ENCODE assay signal across 32 cellular contexts in genomic region chr1:70992521-70992920, GRCh38. TPM values are rescaled to one million over a fixed set of nuclear protein-coding genes. Genes with fewer than 3 reads are reported as not detected.
"Had no signal": no experiment of that assay in that cellular context is flagged by ENCODE, and none has a peak within 500 bp of the region (broad histone marks: within the 10 kb centered on the region; RNA-seq: fewer than 3 reads in every experiment).

No MANE protein-coding gene starts in this region.

- H3K4me3 ChIP-seq: MG63 had no signal

- H3K27me3 ChIP-seq: brain microvascular endothelial cell, MG63 had no signal

- DNase-seq: activated CD4-positive, alpha-beta T cell treated with anti-CD3 and anti-CD28 coated beads, Interleukin-2, amount 10 ng/mL, durations not matched to agents 24 days and 14 days; activated CD4-positive, alpha-beta T cell treated with anti-CD3 and anti-CD28 coated beads, Interleukin-2, amount 50 U/mL, for 4 hours; activated CD8-positive, alpha-beta T cell treated with anti-CD3 and anti-CD28 coated beads for 36 hours; activated effector memory CD4-positive, alpha-beta T cell treated with anti-CD3 and anti-CD28 coated beads, Interleukin-2, amount 50 U/mL, for 16 hours; activated naive CD4-positive, alpha-beta T cell; activated naive CD4-positive, alpha-beta T cell treated with anti-CD3 and anti-CD28 coated beads, Interleukin-2, amount 50 U/mL, for 16 hours; activated naive CD8-positive, alpha-beta T cell treated with anti-CD3 and anti-CD28 coated beads for 36 hours; activated T-cell treated with anti-CD3 and anti-CD28 coated beads, Interleukin-2, amount 50 U/mL, for 1 hour; activated T-cell treated with anti-CD3 and anti-CD28 coated beads, Interleukin-2, amount 50 U/mL, for 72 hours; amniotic stem cell; aorta; brain microvascular endothelial cell; central memory CD4-positive, alpha-beta T cell; Kasumi-1; KBM-7; MG63; NCI-H1092; NCI-H146; NCI-H187; NCI-H2029 treated with DMSO at 0.1 percent for 48 hours; NCI-H2107; NCI-H226; NCI-H446 treated with DMSO at 0.1 percent for 48 hours; NCI-H524 treated with DMSO at 0.1 percent for 48 hours; NK-92 treated with Interleukin-12 subunit alpha and Interleukin-12 subunit beta, amount 100 ng/mL, for 24 hours; Right ventricle myocardium superior; SK-N-SH had no signal

- H3K9ac ChIP-seq: SK-N-SH had no signal

- H3K36me3 ChIP-seq: brain microvascular endothelial cell, MG63 had no signal

- H3K27ac ChIP-seq: brain microvascular endothelial cell had no signal

- H3K4me3 Mint-ChIP-seq: activated CD4-positive, alpha-beta T cell treated with anti-CD3 and anti-CD28 coated beads, Interleukin-2, amount 10 ng/mL, durations not matched to agents 24 days and 14 days; activated CD8-positive, alpha-beta T cell treated with anti-CD3 and anti-CD28 coated beads for 36 hours; activated naive CD8-positive, alpha-beta T cell treated with anti-CD3 and anti-CD28 coated beads for 36 hours; activated T-cell treated with anti-CD3 and anti-CD28 coated beads, Interleukin-2, amount 50 U/mL, for 72 hours; activated T-helper 17 cell treated with anti-CD3 and anti-CD28 coated beads, Interleukin-2, amount 50 U/mL, for 72 hours; T-helper 1 cell treated with Interleukin-12 subunit alpha and Interleukin-12 subunit beta and Interleukin-4 antibody, amounts not matched to agents 30 μg/mL and 1 μg/mL, for 36 hours had no signal

- H3K27me3 Mint-ChIP-seq: activated CD4-positive, alpha-beta T cell treated with anti-CD3 and anti-CD28 coated beads, Interleukin-2, amount 10 ng/mL, durations not matched to agents 24 days and 14 days; activated CD8-positive, alpha-beta T cell treated with anti-CD3 and anti-CD28 coated beads for 36 hours had no signal

- H3K27ac Mint-ChIP-seq: activated CD4-positive, alpha-beta T cell treated with anti-CD3 and anti-CD28 coated beads, Interleukin-2, amount 10 ng/mL, durations not matched to agents 24 days and 14 days; activated CD8-positive, alpha-beta T cell treated with anti-CD3 and anti-CD28 coated beads for 36 hours; activated naive CD8-positive, alpha-beta T cell treated with anti-CD3 and anti-CD28 coated beads for 36 hours; activated T-cell treated with anti-CD3 and anti-CD28 coated beads, Interleukin-2, amount 50 U/mL, for 72 hours; activated T-helper 17 cell treated with anti-CD3 and anti-CD28 coated beads, Interleukin-2, amount 50 U/mL, for 72 hours; T-helper 1 cell treated with Interleukin-12 subunit alpha and Interleukin-12 subunit beta and Interleukin-4 antibody, amounts not matched to agents 30 μg/mL and 1 μg/mL, for 36 hours; T-helper 2 cell treated with Interferon-gamma antibody and Interleukin-4, amounts not matched to agents 5 μg/mL and 100 μg/mL, for 36 hours had no signal

- H3K4me1 Mint-ChIP-seq: activated T-helper 17 cell treated with anti-CD3 and anti-CD28 coated beads, Interleukin-2, amount 50 U/mL, for 72 hours had no signal

- H3K36me3 Mint-ChIP-seq: activated naive CD8-positive, alpha-beta T cell treated with anti-CD3 and anti-CD28 coated beads for 36 hours had no signal

- ATAC-seq: activated CD8-positive, alpha-beta T cell treated with anti-CD3 and anti-CD28 coated beads for 36 hours; activated T-cell treated with anti-CD3 and anti-CD28 coated beads, Interleukin-2, amount 50 U/mL, for 72 hours; activated T-helper 17 cell treated with anti-CD3 and anti-CD28 coated beads, Interleukin-2, amount 50 U/mL, for 72 hours had no signal

- FAIRE-seq: TTC549 had no signal

- H3K9me3 Mint-ChIP-seq: activated CD4-positive, alpha-beta T cell treated with anti-CD3 and anti-CD28 coated beads, Interleukin-2, amount 10 ng/mL, durations not matched to agents 24 days and 14 days; activated CD8-positive, alpha-beta T cell treated with anti-CD3 and anti-CD28 coated beads for 36 hours; activated naive CD8-positive, alpha-beta T cell treated with anti-CD3 and anti-CD28 coated beads for 36 hours; activated T-cell treated with anti-CD3 and anti-CD28 coated beads, Interleukin-2, amount 50 U/mL, for 72 hours; activated T-helper 17 cell treated with anti-CD3 and anti-CD28 coated beads, Interleukin-2, amount 50 U/mL, for 72 hours; T-helper 1 cell treated with Interleukin-12 subunit alpha and Interleukin-12 subunit beta and Interleukin-4 antibody, amounts not matched to agents 30 μg/mL and 1 μg/mL, for 36 hours; T-helper 2 cell treated with Interferon-gamma antibody and Interleukin-4, amounts not matched to agents 5 μg/mL and 100 μg/mL, for 36 hours had no signal

- H3K9me3 ChIP-seq: MG63, SK-N-SH had no signal

- H3K4me2 ChIP-seq: SK-N-SH had no signal

RNA-seq across cellular contexts. Expression of gene PTGER3, which starts 55.1 kb away (rescaled TPM):
- total RNA-seq: activated CD8-positive, alpha-beta memory T cell treated with anti-CD3 and anti-CD28 coated beads for 36 hours; activated CD8-positive, alpha-beta T cell treated with anti-CD3 and anti-CD28 coated beads for 36 hours; activated naive CD8-positive, alpha-beta T cell treated with anti-CD3 and anti-CD28 coated beads for 36 hours; activated T-helper 17 cell treated with anti-CD3 and anti-CD28 coated beads, Interleukin-2, amount 50 U/mL, for 72 hours had no signal
